21 cellular contexts compared by ENCODE assay signal in the genomic region with DNA sequence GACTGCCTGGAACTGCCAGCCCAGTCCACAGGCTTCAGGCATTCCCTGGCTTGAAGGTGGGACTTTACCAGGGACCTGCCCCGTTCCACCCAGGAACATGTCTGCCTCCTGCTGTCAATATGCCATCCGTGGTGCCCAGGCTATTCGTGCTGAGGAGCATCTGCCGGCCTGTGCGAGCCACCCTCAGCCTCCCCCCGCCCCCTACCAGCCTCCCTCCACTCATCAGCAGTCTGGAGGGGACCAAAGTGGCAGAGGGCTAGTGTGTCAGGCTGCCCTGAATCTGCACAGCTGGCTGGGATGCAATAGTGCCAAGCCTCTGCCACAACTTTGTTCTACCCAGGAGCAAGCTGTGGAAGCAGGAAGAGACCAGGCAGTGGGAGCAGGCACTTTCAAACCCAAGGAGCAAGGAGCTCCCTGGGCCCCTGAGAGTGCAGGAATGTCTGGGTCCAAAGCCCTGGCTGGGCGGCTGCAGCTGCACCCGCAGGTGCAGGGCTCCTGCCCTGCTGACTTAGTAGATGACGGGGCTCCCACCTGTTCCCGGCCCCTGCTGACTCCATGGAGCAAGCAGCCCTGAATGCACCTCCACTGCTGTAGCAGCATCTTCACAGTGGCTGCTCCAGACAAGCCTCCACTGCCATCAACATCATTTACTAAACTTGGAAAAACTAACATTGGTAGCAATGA.
"Had no signal": no experiment of that assay in that cellular context is flagged by ENCODE, and none has a peak within 500 bp of the region (broad histone marks: within the 10 kb centered on the region; RNA-seq: fewer than 3 reads in every experiment).

No MANE protein-coding gene starts in this region.

- H3K4me2 ChIP-seq: hepatocyte had no signal

- H3K27me3 ChIP-seq: esophagus muscularis mucosa, foreskin keratinocyte, hepatocyte, left lung had no signal

- ATAC-seq: foreskin keratinocyte, left cardiac atrium, left lung, left ventricle myocardium superior, mucosa of descending colon had no signal

- FAIRE-seq: colon, endothelial cell of umbilical vein, frontal cortex, islet of Langerhans, keratinocyte had no signal

- H3K36me3 ChIP-seq: esophagus muscularis mucosa, left lung, lower lobe of right lung had no signal

- H3K9me3 ChIP-seq: esophagus muscularis mucosa, left lung, lower lobe of right lung had no signal

- H3K79me2 ChIP-seq: hepatocyte had no signal

- H3K4me1 ChIP-seq: esophagus muscularis mucosa, foreskin keratinocyte, left lung, lower lobe of right lung had no signal

- DNase-seq: dermis blood vessel endothelial cell; dorsolateral prefrontal cortex; effector CD4-positive, alpha-beta T cell; effector memory CD4-positive, alpha-beta T cell; foreskin keratinocyte; glutamatergic neuron; left cardiac atrium; left ventricle myocardium superior; lower lobe of right lung; mesenchymal stem cell; mucosa of descending colon; naive B cell had no signal

- H2AFZ ChIP-seq: hepatocyte had no signal

- H3K4me3 ChIP-seq: coronary artery, dorsolateral prefrontal cortex, esophagus muscularis mucosa, hepatocyte, left lung, lower lobe of right lung, mucosa of descending colon had no signal

- H3K27ac ChIP-seq: coronary artery, dorsolateral prefrontal cortex, esophagus muscularis mucosa, foreskin keratinocyte, hepatocyte, left lung, lower lobe of right lung had no signal
